In the genomic region with DNA sequence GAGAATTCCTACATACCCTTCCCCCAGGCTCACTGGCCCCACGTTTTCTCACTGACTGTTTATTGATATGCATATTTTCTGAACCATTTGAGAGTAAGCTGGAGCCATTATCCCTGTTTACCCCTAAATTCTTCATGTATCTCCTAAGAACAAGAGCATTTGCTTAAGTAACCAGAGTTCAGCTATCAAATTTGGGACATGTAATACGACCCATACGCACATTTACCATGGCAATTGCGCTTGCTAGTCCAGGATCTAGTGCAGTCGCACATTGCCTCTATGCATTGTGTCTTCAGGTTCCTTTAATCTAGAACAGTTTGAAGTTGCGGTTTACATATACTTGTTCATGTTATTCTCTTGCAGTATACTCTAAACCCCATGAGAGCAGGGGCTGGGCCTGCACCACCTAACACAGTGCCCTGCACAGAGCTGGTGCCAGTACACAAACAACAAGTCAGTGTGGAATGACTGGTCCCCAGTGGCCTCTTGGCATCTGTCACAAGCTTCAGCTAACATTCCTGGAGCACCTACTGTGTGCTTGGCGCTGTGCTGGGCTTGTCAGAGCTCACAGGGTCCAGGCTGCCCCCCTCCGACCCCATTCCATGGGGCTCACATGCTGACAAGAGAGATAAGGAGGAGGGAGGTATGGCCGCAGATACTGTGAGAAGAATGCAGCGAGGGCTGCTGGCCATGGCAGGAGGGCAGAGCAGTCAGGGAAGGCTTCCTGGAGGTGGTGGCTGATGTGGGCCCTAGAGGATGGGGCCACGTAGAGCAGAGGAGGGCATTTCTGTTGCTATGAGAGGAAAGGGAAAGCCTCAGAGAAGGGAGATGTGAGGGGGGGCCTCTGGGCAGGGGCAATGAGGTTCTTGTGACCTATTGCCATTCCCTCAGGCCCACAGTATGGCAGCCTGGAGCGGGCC, we compare ENCODE assay signal across 9 cellular contexts. TPM values are rescaled to one million over a fixed set of nuclear protein-coding genes. Genes with fewer than 3 reads are reported as not detected.
DNase-seq lines count a peak whose midpoint lies in the region; ATAC-seq, FAIRE-seq and TF ChIP-seq lines count a peak whose summit lies in the region.
"Had no signal": no experiment of that assay in that cellular context is flagged by ENCODE, and none has a peak within 500 bp of the region (broad histone marks: within the 10 kb centered on the region; RNA-seq: fewer than 3 reads in every experiment).

No MANE protein-coding gene starts in this region.

- H3K27me3 Mint-ChIP-seq in CD8-positive, alpha-beta T cell (ENCODE audit: low read depth), result no peaks in the 10 kb centered on the region
- H3K27me3 Mint-ChIP-seq in WTC11 (ENCODE audit: low read depth), result no peaks in the 10 kb centered on the region
- no peaks in the 10 kb centered on the region for H3K27me3 Mint-ChIP-seq in naive thymus-derived CD8-positive, alpha-beta T cell
- H3K27me3 Mint-ChIP-seq: activated naive CD8-positive, alpha-beta T cell treated with anti-CD3 and anti-CD28 coated beads, Interleukin-2, amount 10 ng/mL, durations not matched to agents 7 days and 5 days had no signal

- peak; percentile 55 for FAIRE-seq in HTR-8/SVneo (lab: Jason Lieb, UNC)

- no peak for TF ChIP-seq POLR2A in stomach (IDR thresholded peaks at IDR 0.05)

- no peak for TF ChIP-seq EP300 in stomach (IDR thresholded peaks at IDR 0.05)

- H3K27ac ChIP-seq in CD8-positive, alpha-beta T cell (ENCODE audit: low read depth, low read length), result no peak overlapping the region
- no peak overlapping the region for H3K27ac ChIP-seq in stomach

- H3K36me3 Mint-ChIP-seq in CD8-positive, alpha-beta T cell, result no peaks in the 10 kb centered on the region
- H3K36me3 Mint-ChIP-seq in WTC11, result no peaks in the 10 kb centered on the region
- H3K36me3 Mint-ChIP-seq in naive thymus-derived CD8-positive, alpha-beta T cell, result no peaks in the 10 kb centered on the region
- H3K36me3 Mint-ChIP-seq: activated naive CD8-positive, alpha-beta T cell treated with anti-CD3 and anti-CD28 coated beads, Interleukin-2, amount 10 ng/mL, durations not matched to agents 7 days and 5 days had no signal

- peaks cover 14% of the 10 kb centered on the region for H3K4me1 Mint-ChIP-seq in CD8-positive, alpha-beta T cell (ENCODE audit: low read depth)
- H3K4me1 Mint-ChIP-seq in WTC11, result peaks cover 25% of the 10 kb centered on the region
- H3K4me1 Mint-ChIP-seq in naive thymus-derived CD8-positive, alpha-beta T cell, result peaks cover 0 to 13% (median 5%) of the 10 kb centered on the region in 4 donors

- TF ChIP-seq CTCF in CD8-positive, alpha-beta T cell (IDR thresholded peaks at IDR 0.05), result no peak
- TF ChIP-seq CTCF in WTC11 (IDR thresholded peaks at IDR 0.05), result no peak
- no peak for TF ChIP-seq CTCF in stomach (IDR thresholded peaks at IDR 0.05)

- H3K4me3 Mint-ChIP-seq in CD8-positive, alpha-beta T cell, result peak overlapping the region; percentile 58
- H3K4me3 Mint-ChIP-seq in WTC11, result peak overlapping the region; percentile 66
- H3K4me3 Mint-ChIP-seq in naive thymus-derived CD8-positive, alpha-beta T cell, result peak overlapping the region in 9 of 10 donors; percentile 26 to 62 (median 49)

- H3K9me3 ChIP-seq in CD8-positive, alpha-beta T cell (ENCODE audit: low read length), result no peaks in the 10 kb centered on the region
- no peaks in the 10 kb centered on the region for H3K9me3 ChIP-seq in stomach

- CTCF ChIA-PET in CD8-positive, alpha-beta T cell (lab: Charles Lee), result interaction anchor here (0.6 to 2.8 kb wide), 10 partner anchors 11 to 612 kb away, joined by 3 to 15 read pairs (median 4); a partner anchor contains a TSS
- CTCF ChIA-PET in WTC11 (lab: Charles Lee), result interaction anchor here (0.9 to 3.4 kb wide), 9 partner anchors 12 to 473 kb away, joined by 3 to 34 read pairs (median 4); no protein-coding TSS in a partner anchor

- no peak for ATAC-seq in CD8-positive, alpha-beta T cell
- no peak for ATAC-seq in WTC11
- no peak for ATAC-seq in naive thymus-derived CD8-positive, alpha-beta T cell
- no peak for ATAC-seq in HG03097 (IDR thresholded peaks at IDR 0.05; ENCODE audit: low FRiP score, unreplicated experiment)

- no peaks in the 10 kb centered on the region for H3K36me3 ChIP-seq in CD8-positive, alpha-beta T cell (ENCODE audit: insufficient read depth, low read length)
- no peaks in the 10 kb centered on the region for H3K36me3 ChIP-seq in H7 (replicated peaks; ENCODE audit: control insufficient read depth, insufficient read depth, low read length)
- H3K36me3 ChIP-seq in stomach, result no peaks in the 10 kb centered on the region

- H3K4me3 ChIP-seq in CD8-positive, alpha-beta T cell (ENCODE audit: low read depth, low read length), result no peak overlapping the region
- no peak overlapping the region for H3K4me3 ChIP-seq in H7 (ENCODE audit: insufficient read depth, low read depth, low read length)
- H3K4me3 ChIP-seq in stomach, result no peak overlapping the region

- peak overlapping the region; percentile 13 for H3K27ac Mint-ChIP-seq in CD8-positive, alpha-beta T cell
- no peak overlapping the region; the same call in 1 of the 2 replicates for H3K27ac Mint-ChIP-seq in WTC11
- peak overlapping the region in 7 of 10 donors; percentile 14 to 83 (median 73) for H3K27ac Mint-ChIP-seq in naive thymus-derived CD8-positive, alpha-beta T cell
- H3K27ac Mint-ChIP-seq: activated naive CD8-positive, alpha-beta T cell treated with anti-CD3 and anti-CD28 coated beads, Interleukin-2, amount 10 ng/mL, durations not matched to agents 7 days and 5 days had no signal

- POLR2A ChIA-PET in CD8-positive, alpha-beta T cell (lab: Charles Lee), result no interaction called here
- POLR2A ChIA-PET in WTC11 (lab: Charles Lee), result no interaction called here
- POLR2A ChIA-PET in naive thymus-derived CD8-positive, alpha-beta T cell (lab: Charles Lee), result interaction anchor here (0.6 to 0.7 kb wide), 2 partner anchors 51 to 100 kb away, joined by 4 to 7 read pairs; no protein-coding TSS in a partner anchor

- H3K4me1 ChIP-seq in CD8-positive, alpha-beta T cell (ENCODE audit: insufficient read depth, low read length), result peaks cover 7% of the 10 kb centered on the region
- peaks cover 6 to 27% (median 12%) of the 10 kb centered on the region in 4 donors for H3K4me1 ChIP-seq in stomach

- no peaks in the 10 kb centered on the region for H3K9me3 Mint-ChIP-seq in CD8-positive, alpha-beta T cell
- H3K9me3 Mint-ChIP-seq in WTC11, result no peaks in the 10 kb centered on the region
- H3K9me3 Mint-ChIP-seq in naive thymus-derived CD8-positive, alpha-beta T cell, result no peaks in the 10 kb centered on the region
- H3K9me3 Mint-ChIP-seq: activated naive CD8-positive, alpha-beta T cell treated with anti-CD3 and anti-CD28 coated beads, Interleukin-2, amount 10 ng/mL, durations not matched to agents 7 days and 5 days had no signal

- intact Hi-C loops in CD8-positive, alpha-beta T cell (cut with DNase I, micrococcal nuclease), result loop anchor here (1.0 to 10.0 kb wide), 11 partner anchors 43 to 739 kb away; a partner anchor contains a TSS
- intact Hi-C loops in stomach (cut with DNase I; ENCODE audit: low total_unique reads), result loop anchor here (5.0 kb wide), 1 partner anchor 79 kb away; no protein-coding TSS in a partner anchor

- no peaks in the 10 kb centered on the region for H3K27me3 ChIP-seq in CD8-positive, alpha-beta T cell (ENCODE audit: insufficient read depth, low read length)
- H3K27me3 ChIP-seq in H7 (ENCODE audit: control insufficient read depth, insufficient read depth, low read length), result peaks cover 1% of the 10 kb centered on the region; the same call in 1 of the 2 replicates
- no peaks in the 10 kb centered on the region for H3K27me3 ChIP-seq in stomach

- 78 to 87% (median 79%) methylated on average over 12 of the region's 12 CpGs for WGBS in stomach, 5 donors

- no peak for DNase-seq in CD8-positive, alpha-beta T cell
- DNase-seq in HTR-8/SVneo (ENCODE audit: insufficient read length, low spot score) (no peak), WTC11 (ENCODE audit: low spot score) (no peak), H7 (no peak), stomach (no peak)
- DNase-seq in naive thymus-derived CD8-positive, alpha-beta T cell, result peak in 1 of 10 donors; percentile 42
- DNase-seq in activated CD4-positive, alpha-beta T cell treated with anti-CD3 and anti-CD28 coated beads, Interleukin-2, amount 50 U/mL, for 4 hours, result no peak

TF ChIP-seq in WTC11, 78 proteins besides CTCF, POLR2A, EP300 and RAD21 (continues in another document):
- TF ChIP-seq, protein P1, sequence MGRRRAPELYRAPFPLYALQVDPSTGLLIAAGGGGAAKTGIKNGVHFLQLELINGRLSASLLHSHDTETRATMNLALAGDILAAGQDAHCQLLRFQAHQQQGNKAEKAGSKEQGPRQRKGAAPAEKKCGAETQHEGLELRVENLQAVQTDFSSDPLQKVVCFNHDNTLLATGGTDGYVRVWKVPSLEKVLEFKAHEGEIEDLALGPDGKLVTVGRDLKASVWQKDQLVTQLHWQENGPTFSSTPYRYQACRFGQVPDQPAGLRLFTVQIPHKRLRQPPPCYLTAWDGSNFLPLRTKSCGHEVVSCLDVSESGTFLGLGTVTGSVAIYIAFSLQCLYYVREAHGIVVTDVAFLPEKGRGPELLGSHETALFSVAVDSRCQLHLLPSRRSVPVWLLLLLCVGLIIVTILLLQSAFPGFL (CRISPR knock-in tag; IDR thresholded peaks at IDR 0.05; ENCODE audit: borderline replicate concordance), result no peak
- TF ChIP-seq, protein P2, sequence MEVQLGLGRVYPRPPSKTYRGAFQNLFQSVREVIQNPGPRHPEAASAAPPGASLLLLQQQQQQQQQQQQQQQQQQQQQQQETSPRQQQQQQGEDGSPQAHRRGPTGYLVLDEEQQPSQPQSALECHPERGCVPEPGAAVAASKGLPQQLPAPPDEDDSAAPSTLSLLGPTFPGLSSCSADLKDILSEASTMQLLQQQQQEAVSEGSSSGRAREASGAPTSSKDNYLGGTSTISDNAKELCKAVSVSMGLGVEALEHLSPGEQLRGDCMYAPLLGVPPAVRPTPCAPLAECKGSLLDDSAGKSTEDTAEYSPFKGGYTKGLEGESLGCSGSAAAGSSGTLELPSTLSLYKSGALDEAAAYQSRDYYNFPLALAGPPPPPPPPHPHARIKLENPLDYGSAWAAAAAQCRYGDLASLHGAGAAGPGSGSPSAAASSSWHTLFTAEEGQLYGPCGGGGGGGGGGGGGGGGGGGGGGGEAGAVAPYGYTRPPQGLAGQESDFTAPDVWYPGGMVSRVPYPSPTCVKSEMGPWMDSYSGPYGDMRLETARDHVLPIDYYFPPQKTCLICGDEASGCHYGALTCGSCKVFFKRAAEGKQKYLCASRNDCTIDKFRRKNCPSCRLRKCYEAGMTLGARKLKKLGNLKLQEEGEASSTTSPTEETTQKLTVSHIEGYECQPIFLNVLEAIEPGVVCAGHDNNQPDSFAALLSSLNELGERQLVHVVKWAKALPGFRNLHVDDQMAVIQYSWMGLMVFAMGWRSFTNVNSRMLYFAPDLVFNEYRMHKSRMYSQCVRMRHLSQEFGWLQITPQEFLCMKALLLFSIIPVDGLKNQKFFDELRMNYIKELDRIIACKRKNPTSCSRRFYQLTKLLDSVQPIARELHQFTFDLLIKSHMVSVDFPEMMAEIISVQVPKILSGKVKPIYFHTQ (CRISPR knock-in tag; IDR thresholded peaks at IDR 0.05), result no peak

RNA-seq across cellular contexts. Expression of a gene that starts 28.1 kb away (rescaled TPM):
- total RNA-seq in CD8-positive, alpha-beta T cell, result under 1 TPM; 0.22 to 0.43 TPM
- 0.44 to 0.72 TPM (median 0.50 TPM) in 3 replicates for total RNA-seq in WTC11 (2021)
- total RNA-seq in naive thymus-derived CD8-positive, alpha-beta T cell, result not detected
- not detected for polyA plus RNA-seq in naive thymus-derived CD8-positive, alpha-beta T cell
- 0.11 and 0.21 TPM in 2 replicates for total RNA-seq in H7 (2014; rRNA removed; shearing (Covaris generic))
- total RNA-seq in stomach, result 100 to 1,000 TPM in 1 of 5 donors, 10 to 100 TPM in 1, 1 to 10 TPM in 3; 2.2 to 129 (median 9.9) TPM
- 10 to 100 TPM; 34.8 to 59.3 (median 36.7) TPM for polyA plus RNA-seq in stomach
- total RNA-seq: activated naive CD8-positive, alpha-beta T cell treated with anti-CD3 and anti-CD28 coated beads, Interleukin-2, amount 10 ng/mL, durations not matched to agents 7 days and 5 days had no signal
